In genomic region chr10:19945275-19945674, GRCh38 we compare ENCODE assay signal across 15 cellular contexts.
DNase-seq lines count a peak whose midpoint lies in the region; ATAC-seq and TF ChIP-seq lines count a peak whose summit lies in the region.
"Had no signal": no experiment of that assay in that cellular context is flagged by ENCODE, and none has a peak within 500 bp of the region (broad histone marks: within the 10 kb centered on the region; RNA-seq: fewer than 3 reads in every experiment).

No MANE protein-coding gene starts in this region.

- H3K4me3 Mint-ChIP-seq in mesothelial cell of epicardium = no peak overlapping the region
- H3K4me3 Mint-ChIP-seq: effector memory CD8-positive, alpha-beta T cell; immature natural killer cell had no signal

- peak overlapping the region in 1 of 2 donors; percentile 50 for H3K27ac ChIP-seq in right atrium auricular region
- peak overlapping the region; percentile 51 for H3K27ac ChIP-seq in parathyroid adenoma

- peak; percentile 63 for DNase-seq in Right ventricle myocardium superior
- DNase-seq in right atrium auricular region (ENCODE audit: low spot score) = no peak
- DNase-seq in fibroblast of the aortic adventitia (ENCODE audit: low read depth) = peak; percentile 45
- DNase-seq in ureter (ENCODE audit: low spot score) = peak; percentile 55
- DNase-seq in mesothelial cell of epicardium (ENCODE audit: low spot score in 2 of 2, unreplicated experiment in 2 of 2) = no peak
- DNase-seq in kidney tubule cell (ENCODE audit: low spot score) = no peak
- DNase-seq: activated CD8-positive, alpha-beta memory T cell treated with anti-CD3 and anti-CD28 coated beads for 24 hours; activated effector memory CD4-positive, alpha-beta T cell treated with Interleukin-2 at 50 U/mL for 16 hours; effector memory CD8-positive, alpha-beta T cell; foreskin melanocyte; immature natural killer cell; NK-92 treated with Interleukin-12 subunit alpha and Interleukin-12 subunit beta, amount 100 ng/mL, for 24 hours; stimulated activated CD8-positive, alpha-beta memory T cell treated with anti-CD3 and anti-CD28 coated beads, Interleukin-4, amount 100 ng/mL, for 48 hours had no signal

- H3K4me3 ChIP-seq in right atrium auricular region (no peak overlapping the region), fibroblast of the aortic adventitia (ENCODE audit: low read depth, low read length) (no peak overlapping the region), parathyroid adenoma (ENCODE audit: low read depth, low read length) (no peak overlapping the region)

- H3K9me3 ChIP-seq in right atrium auricular region (no peaks in the 10 kb centered on the region), parathyroid adenoma (ENCODE audit: control insufficient read depth, low read length) (no peaks in the 10 kb centered on the region)

- peak overlapping the region; percentile 29 for H2AFZ ChIP-seq in parathyroid adenoma

- H3K79me2 ChIP-seq in parathyroid adenoma = peaks cover 44% of the 10 kb centered on the region

- no peak for TF ChIP-seq CTCF in right atrium auricular region (IDR thresholded peaks at IDR 0.05)
- TF ChIP-seq CTCF in fibroblast of the aortic adventitia (IDR thresholded peaks at IDR 0.05; ENCODE audit: insufficient read depth, low read length) = no peak
- TF ChIP-seq CTCF in parathyroid adenoma (IDR thresholded peaks at IDR 0.05) = no peak
- no peak for TF ChIP-seq CTCF in mesothelial cell of epicardium (IDR thresholded peaks at IDR 0.05; ENCODE audit: unreplicated experiment)

- no peak overlapping the region for H3K9ac ChIP-seq in parathyroid adenoma

- ATAC-seq in Right ventricle myocardium superior (ENCODE audit: poor library complexity) = peak; percentile 90
- ATAC-seq in HG03520 (IDR thresholded peaks at IDR 0.05; ENCODE audit: unreplicated experiment) = no peak
- ATAC-seq: effector memory CD8-positive, alpha-beta T cell had no signal

- H3K4me1 ChIP-seq in right atrium auricular region = peaks cover 0 to 39% of the 10 kb centered on the region in 2 donors
- peaks cover 31% of the 10 kb centered on the region for H3K4me1 ChIP-seq in parathyroid adenoma

- intact Hi-C loops in Right ventricle myocardium superior (cut with DNase I) = loop anchor here (5.0 kb wide), 1 partner anchor 128 kb away; the partner anchor contains the start of gene PLXDC2

- peaks cover 15% of the 10 kb centered on the region for H3K36me3 Mint-ChIP-seq in mesothelial cell of epicardium

- H3K27ac Mint-ChIP-seq in mesothelial cell of epicardium = no peak overlapping the region
- H3K27ac Mint-ChIP-seq: effector memory CD8-positive, alpha-beta T cell had no signal

- peaks cover 10% of the 10 kb centered on the region for H3K9me3 Mint-ChIP-seq in mesothelial cell of epicardium
- H3K9me3 Mint-ChIP-seq: immature natural killer cell had no signal

- no peaks in the 10 kb centered on the region for H3K27me3 Mint-ChIP-seq in mesothelial cell of epicardium (ENCODE audit: low read depth)
- H3K27me3 Mint-ChIP-seq: effector memory CD8-positive, alpha-beta T cell had no signal

- peaks cover 22% of the 10 kb centered on the region for H3K4me1 Mint-ChIP-seq in mesothelial cell of epicardium

- H3K4me2 ChIP-seq in parathyroid adenoma (ENCODE audit: low read length) = no peak overlapping the region

- H3K36me3 ChIP-seq in right atrium auricular region (no peaks in the 10 kb centered on the region), parathyroid adenoma (ENCODE audit: control insufficient read depth, insufficient read depth, low read length) (no peaks in the 10 kb centered on the region)

- H3K27me3 ChIP-seq in right atrium auricular region (no peaks in the 10 kb centered on the region), parathyroid adenoma (ENCODE audit: control insufficient read depth, insufficient read depth, low read length) (no peaks in the 10 kb centered on the region)

Comparison
In these comparisons a context has a peak if more than half of its experiments do, and no peak if none do; other contexts are left out.
1. DNase-seq: peak in Right ventricle myocardium superior (single experiment), fibroblast of the aortic adventitia (single experiment) and ureter (single experiment); none in right atrium auricular region (single experiment), mesothelial cell of epicardium (0 of 2) and kidney tubule cell (single experiment).